Comparison of ENCODE assay signal across 1 cellular context in the genomic region with DNA sequence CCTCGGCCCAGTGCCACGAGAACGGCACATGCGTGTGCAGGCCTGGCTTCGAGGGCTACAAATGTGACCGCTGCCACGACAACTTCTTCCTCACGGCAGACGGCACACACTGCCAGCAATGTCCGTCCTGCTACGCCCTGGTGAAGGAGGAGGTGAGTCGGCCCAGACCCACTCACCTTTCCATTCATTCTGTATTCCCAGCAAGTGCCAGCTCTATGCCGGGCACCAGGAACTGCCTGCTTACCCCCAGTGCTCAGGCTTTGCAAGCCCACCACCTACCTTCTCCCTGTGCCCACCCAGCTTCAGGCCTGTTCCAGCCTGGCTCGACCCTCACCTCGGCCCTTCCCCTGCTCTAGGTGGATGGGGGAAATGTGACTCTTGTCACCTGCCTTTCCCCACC.
TF ChIP-seq lines count a peak whose summit lies in the region.

No MANE protein-coding gene starts in this region.

TF ChIP-seq in K562, 482 proteins besides CTCF, POLR2A, EP300 and RAD21:
- TF ChIP-seq, protein P1, sequence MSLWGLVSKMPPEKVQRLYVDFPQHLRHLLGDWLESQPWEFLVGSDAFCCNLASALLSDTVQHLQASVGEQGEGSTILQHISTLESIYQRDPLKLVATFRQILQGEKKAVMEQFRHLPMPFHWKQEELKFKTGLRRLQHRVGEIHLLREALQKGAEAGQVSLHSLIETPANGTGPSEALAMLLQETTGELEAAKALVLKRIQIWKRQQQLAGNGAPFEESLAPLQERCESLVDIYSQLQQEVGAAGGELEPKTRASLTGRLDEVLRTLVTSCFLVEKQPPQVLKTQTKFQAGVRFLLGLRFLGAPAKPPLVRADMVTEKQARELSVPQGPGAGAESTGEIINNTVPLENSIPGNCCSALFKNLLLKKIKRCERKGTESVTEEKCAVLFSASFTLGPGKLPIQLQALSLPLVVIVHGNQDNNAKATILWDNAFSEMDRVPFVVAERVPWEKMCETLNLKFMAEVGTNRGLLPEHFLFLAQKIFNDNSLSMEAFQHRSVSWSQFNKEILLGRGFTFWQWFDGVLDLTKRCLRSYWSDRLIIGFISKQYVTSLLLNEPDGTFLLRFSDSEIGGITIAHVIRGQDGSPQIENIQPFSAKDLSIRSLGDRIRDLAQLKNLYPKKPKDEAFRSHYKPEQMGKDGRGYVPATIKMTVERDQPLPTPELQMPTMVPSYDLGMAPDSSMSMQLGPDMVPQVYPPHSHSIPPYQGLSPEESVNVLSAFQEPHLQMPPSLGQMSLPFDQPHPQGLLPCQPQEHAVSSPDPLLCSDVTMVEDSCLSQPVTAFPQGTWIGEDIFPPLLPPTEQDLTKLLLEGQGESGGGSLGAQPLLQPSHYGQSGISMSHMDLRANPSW (CRISPR knock-in tag; IDR thresholded peaks at IDR 0.05): 0 out of 2 replicates have a peak, but pooled peaks have one; percentile 40
- TF ChIP-seq, protein P2, sequence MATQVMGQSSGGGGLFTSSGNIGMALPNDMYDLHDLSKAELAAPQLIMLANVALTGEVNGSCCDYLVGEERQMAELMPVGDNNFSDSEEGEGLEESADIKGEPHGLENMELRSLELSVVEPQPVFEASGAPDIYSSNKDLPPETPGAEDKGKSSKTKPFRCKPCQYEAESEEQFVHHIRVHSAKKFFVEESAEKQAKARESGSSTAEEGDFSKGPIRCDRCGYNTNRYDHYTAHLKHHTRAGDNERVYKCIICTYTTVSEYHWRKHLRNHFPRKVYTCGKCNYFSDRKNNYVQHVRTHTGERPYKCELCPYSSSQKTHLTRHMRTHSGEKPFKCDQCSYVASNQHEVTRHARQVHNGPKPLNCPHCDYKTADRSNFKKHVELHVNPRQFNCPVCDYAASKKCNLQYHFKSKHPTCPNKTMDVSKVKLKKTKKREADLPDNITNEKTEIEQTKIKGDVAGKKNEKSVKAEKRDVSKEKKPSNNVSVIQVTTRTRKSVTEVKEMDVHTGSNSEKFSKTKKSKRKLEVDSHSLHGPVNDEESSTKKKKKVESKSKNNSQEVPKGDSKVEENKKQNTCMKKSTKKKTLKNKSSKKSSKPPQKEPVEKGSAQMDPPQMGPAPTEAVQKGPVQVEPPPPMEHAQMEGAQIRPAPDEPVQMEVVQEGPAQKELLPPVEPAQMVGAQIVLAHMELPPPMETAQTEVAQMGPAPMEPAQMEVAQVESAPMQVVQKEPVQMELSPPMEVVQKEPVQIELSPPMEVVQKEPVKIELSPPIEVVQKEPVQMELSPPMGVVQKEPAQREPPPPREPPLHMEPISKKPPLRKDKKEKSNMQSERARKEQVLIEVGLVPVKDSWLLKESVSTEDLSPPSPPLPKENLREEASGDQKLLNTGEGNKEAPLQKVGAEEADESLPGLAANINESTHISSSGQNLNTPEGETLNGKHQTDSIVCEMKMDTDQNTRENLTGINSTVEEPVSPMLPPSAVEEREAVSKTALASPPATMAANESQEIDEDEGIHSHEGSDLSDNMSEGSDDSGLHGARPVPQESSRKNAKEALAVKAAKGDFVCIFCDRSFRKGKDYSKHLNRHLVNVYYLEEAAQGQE (CRISPR knock-in tag; IDR thresholded peaks at IDR 0.05; ENCODE audit: low read depth): no peak
